In the genomic region with DNA sequence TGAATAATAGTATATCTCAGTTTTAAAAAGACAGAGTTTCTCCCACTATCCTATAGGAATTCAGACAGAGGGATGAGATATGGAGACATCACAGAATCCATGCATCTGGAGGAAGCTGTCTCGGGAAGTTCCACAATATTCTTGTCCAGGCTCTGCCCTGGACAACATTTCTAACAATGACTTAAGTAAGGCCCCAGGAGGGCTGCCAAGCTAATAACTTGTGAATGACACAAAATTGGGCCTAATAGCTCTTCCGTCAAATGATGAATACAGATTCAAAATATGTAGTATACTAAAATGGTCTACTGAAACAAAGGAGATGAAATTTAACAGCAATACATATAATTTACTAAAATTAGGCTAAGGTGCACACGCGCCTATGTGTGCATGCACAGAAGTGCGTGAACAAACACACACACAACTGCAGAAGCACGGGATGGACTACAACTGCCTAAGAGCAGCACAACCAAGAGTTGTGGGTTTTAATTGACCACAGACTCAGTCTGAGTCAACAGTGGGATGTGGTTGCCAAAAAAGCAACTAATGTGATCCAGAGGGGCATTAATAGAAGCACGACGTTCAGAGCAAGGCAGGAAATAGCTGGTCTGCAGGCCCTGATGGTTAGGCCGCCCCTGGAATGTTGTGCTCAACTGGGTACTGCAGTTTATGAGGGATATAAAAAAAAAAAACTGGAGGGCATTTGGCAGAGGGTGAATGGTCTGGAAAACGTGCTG, we compare ENCODE assay signal across 13 cellular contexts. TPM values are rescaled to one million over a fixed set of nuclear protein-coding genes. Genes with fewer than 3 reads are reported as not detected.
DNase-seq lines count a peak whose midpoint lies in the region; ATAC-seq and TF ChIP-seq lines count a peak whose summit lies in the region.
"Had no signal": no experiment of that assay in that cellular context is flagged by ENCODE, and none has a peak within 500 bp of the region (broad histone marks: within the 10 kb centered on the region; RNA-seq: fewer than 3 reads in every experiment).

No MANE protein-coding gene starts in this region.

- no peak overlapping the region for H2BK5ac ChIP-seq in trophoblast cell (ENCODE audit: low read depth, low read length, poor library complexity)

- no CpG with 5 or more reads among the region's 10 CpGs for WGBS in trophoblast cell (ENCODE audit: extremely low coverage, insufficient coverage, insufficient read length)

- H3K9ac ChIP-seq in trophoblast cell (ENCODE audit: low read length): no peak overlapping the region

- no peak overlapping the region for H3K18ac ChIP-seq in trophoblast cell (ENCODE audit: low read length)

- no peaks in the 10 kb centered on the region for H3K79me1 ChIP-seq in trophoblast cell (ENCODE audit: low read length)

- H3K4me1 ChIP-seq in foreskin keratinocyte: peaks cover 28% of the 10 kb centered on the region
- peaks cover 2% of the 10 kb centered on the region in 2 experiments for H3K4me1 ChIP-seq in trophoblast cell (ENCODE audit: control insufficient read depth in 1 of 2, insufficient read depth in 2 of 2, low read length in 2 of 2)
- H3K4me1 ChIP-seq: SJSA1 had no signal

- H4K12ac ChIP-seq in trophoblast cell (ENCODE audit: low read depth, low read length): no peak overlapping the region

- no peak overlapping the region for H2BK12ac ChIP-seq in trophoblast cell (ENCODE audit: low read length)

- H3K36me3 ChIP-seq in trophoblast cell (ENCODE audit: control insufficient read depth in 1 of 2, insufficient read depth in 2 of 2, low read length in 2 of 2): no peaks in the 10 kb centered on the region
- H3K36me3 ChIP-seq: SJSA1 had no signal

- H3K9me3 ChIP-seq in trophoblast cell (ENCODE audit: insufficient read depth, low read depth, low read length): peaks cover 2% of the 10 kb centered on the region
- H3K9me3 ChIP-seq: SJSA1 had no signal

- H4K91ac ChIP-seq in trophoblast cell (ENCODE audit: low read depth, low read length): no peak overlapping the region

- H3K14ac ChIP-seq in trophoblast cell (ENCODE audit: low read length): no peak overlapping the region

- DNase-seq in A172 (ENCODE audit: low spot score) (peak; percentile 95), GM12865 (ENCODE audit: low read depth) (peak; percentile 7), RWPE1 (ENCODE audit: low spot score) (peak; percentile 36), foreskin keratinocyte (peak; percentile 75 to 82), trophoblast cell (no peak), G401 (ENCODE audit: low spot score) (no peak), NCI-H2171 treated with DMSO at 0.1 percent for 48 hours (lab: John Stamatoyannopoulos, UW) (no peak)
- no peak for DNase-seq in effector CD4-positive, alpha-beta T cell
- DNase-seq: activated T-cell treated with anti-CD3 and anti-CD28 coated beads, Interleukin-2, amount 50 U/mL, for 1 hour; CD4-positive, CD25-positive, alpha-beta regulatory T cell; Karpas-422 had no signal

- no peaks in the 10 kb centered on the region for H3K27me3 ChIP-seq in foreskin keratinocyte
- H3K27me3 ChIP-seq in trophoblast cell (ENCODE audit: insufficient read depth, low read length): no peaks in the 10 kb centered on the region
- H3K27me3 ChIP-seq: SJSA1 had no signal

- POLR2A ChIA-PET in RWPE1 (lab: Yijun Ruan, JAX; ENCODE audit: low non-redundant PET): no interaction called here

- peak overlapping the region; percentile 82 for H3K27ac ChIP-seq in RWPE1
- H3K27ac ChIP-seq in foreskin keratinocyte: no peak overlapping the region
- H3K27ac ChIP-seq in trophoblast cell (ENCODE audit: low read depth, low read length): no peak overlapping the region
- H3K27ac ChIP-seq: SJSA1 had no signal

- H3K23ac ChIP-seq in trophoblast cell (ENCODE audit: low read length): no peak overlapping the region

- no peak overlapping the region for H3K4ac ChIP-seq in trophoblast cell (ENCODE audit: low read depth, low read length)

- CTCF ChIA-PET in RWPE1 (lab: Yijun Ruan, JAX): interaction anchor here (0.6 kb wide), 2 partner anchors 37 to 100 kb away, joined by 3 to 6 read pairs; no protein-coding TSS in a partner anchor

- no peak overlapping the region for H3K4me2 ChIP-seq in trophoblast cell (ENCODE audit: low read length)

- no peak overlapping the region for H2AFZ ChIP-seq in trophoblast cell (ENCODE audit: insufficient read depth, low read length, poor library complexity)

- no peak overlapping the region for H2AK5ac ChIP-seq in trophoblast cell (ENCODE audit: low read length)

- H3K79me2 ChIP-seq in trophoblast cell (ENCODE audit: control insufficient read depth, insufficient read depth, low read length, poor library complexity): no peaks in the 10 kb centered on the region

- peak; percentile 49 for ATAC-seq in foreskin keratinocyte

- H3K4me3 ChIP-seq in GM12865 (ENCODE audit: low read depth, low read length): no peak overlapping the region
- H3K4me3 ChIP-seq in trophoblast cell (ENCODE audit: low read depth, low read length): no peak overlapping the region
- H3K4me3 ChIP-seq: lung, SJSA1 had no signal

- H4K8ac ChIP-seq in trophoblast cell (ENCODE audit: low read depth, low read length): no peak overlapping the region

- TF ChIP-seq CTCF in GM12865 (IDR thresholded peaks at IDR 0.05; ENCODE audit: insufficient read depth, low read depth, low read length, missing control alignments): no peak
- TF ChIP-seq CTCF in RWPE1 (conservative IDR thresholded peaks at IDR 0.05; ENCODE audit: low read depth): no peak
- TF ChIP-seq CTCF in foreskin keratinocyte (conservative IDR thresholded peaks at IDR 0.05): no peak

- H2BK120ac ChIP-seq in trophoblast cell (ENCODE audit: insufficient read depth, low read length, poor library complexity): no peak overlapping the region

- in situ Hi-C loops in G401 (cut with HindIII; ENCODE audit: low sequenced_read_pairs): no loop called here

RNA-seq across cellular contexts. Expression of gene HS3ST2, which starts 26.3 kb away (rescaled TPM):
- total RNA-seq in A172 (2014; rRNA removed; shearing (Covaris generic)): not detected in 2 replicates
- 31.1 and 32.4 TPM in 2 replicates for total RNA-seq in foreskin keratinocyte
- 34.3 and 36.2 TPM in 2 replicates for polyA plus RNA-seq in foreskin keratinocyte
- 0.03 and 0.05 TPM in 2 replicates for polyA plus RNA-seq in trophoblast cell (2013)
- total RNA-seq in G401 (2014; rRNA removed; shearing (Covaris generic)): not detected in 2 replicates
- total RNA-seq: CD4-positive, CD25-positive, alpha-beta regulatory T cell; SJSA1 had no signal
- polyA plus RNA-seq: CD4-positive, CD25-positive, alpha-beta regulatory T cell had no signal

Comparison
In these comparisons a context has a peak if more than half of its experiments do, and no peak if none do; other contexts are left out.
1. DNase-seq: peak in A172 (single experiment), GM12865 (single experiment), RWPE1 (single experiment) and foreskin keratinocyte (2 of 2); none in effector CD4-positive, alpha-beta T cell (single experiment), trophoblast cell (0 of 2), G401 (single experiment) and NCI-H2171 treated with DMSO at 0.1 percent for 48 hours (single experiment).
2. RNA of gene HS3ST2, which starts 26.3 kb away (total RNA-seq): 31.1 to 32.4 TPM in foreskin keratinocyte; not detected in A172 and not detected in G401; every median in the first group is over 10 times any median in the second.